9 cellular contexts compared by ENCODE assay signal in the genomic region with DNA sequence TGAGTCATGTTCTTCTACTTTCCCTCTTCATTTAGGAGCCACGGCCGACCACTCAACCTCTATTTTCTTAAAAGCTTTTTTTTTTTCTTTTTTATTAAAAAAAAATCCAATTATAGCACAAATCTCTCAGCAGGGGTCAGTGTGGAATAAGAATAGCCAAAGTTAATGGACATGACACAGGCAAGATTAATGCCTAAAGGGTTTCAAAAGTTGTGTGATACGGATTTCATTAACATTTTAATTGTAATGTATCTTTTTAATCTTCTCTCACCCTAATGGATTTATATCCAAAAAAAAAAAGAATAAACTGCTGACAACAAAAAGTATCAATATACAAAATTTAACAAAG. TPM values are rescaled to one million over a fixed set of nuclear protein-coding genes. Genes with fewer than 3 reads are reported as not detected.
DNase-seq lines count a peak whose midpoint lies in the region; ATAC-seq and TF ChIP-seq lines count a peak whose summit lies in the region.
"Had no signal": no experiment of that assay in that cellular context is flagged by ENCODE, and none has a peak within 500 bp of the region (broad histone marks: within the 10 kb centered on the region; RNA-seq: fewer than 3 reads in every experiment).

No MANE protein-coding gene starts in this region.

- peak overlapping the region; percentile 60 to 88 (median 75) for H3K9ac ChIP-seq in BLaER1 treated with 17β-estradiol and CSF1 and Interleukin-3, amounts not matched to agents 10 nM and 100 nM
- peak overlapping the region; percentile 36 for H3K9ac ChIP-seq in mesenchymal stem cell (ENCODE audit: low read length)

- DNase-seq in HEK293T (ENCODE audit: extremely low spot score): no peak
- DNase-seq in astrocyte of the cerebellum (ENCODE audit: low read depth): peak; percentile 26
- DNase-seq in mesenchymal stem cell: peak; percentile 59
- no peak for DNase-seq in cerebellar nuclear complex (lab: John Stamatoyannopoulos, UW)
- no peak for DNase-seq in activated CD4-positive, alpha-beta T cell treated with anti-CD3 and anti-CD28 coated beads, Interleukin-2, amount 10 ng/mL, durations not matched to agents 7 days and 5 days

- H3K23ac ChIP-seq in mesenchymal stem cell (ENCODE audit: low read length in 2 of 2): no peak overlapping the region

- no peak for ATAC-seq in HG03097 (IDR thresholded peaks at IDR 0.05; ENCODE audit: low FRiP score, unreplicated experiment)
- no peak for ATAC-seq in GM18907 (IDR thresholded peaks at IDR 0.05; ENCODE audit: unreplicated experiment)

- H3K4me1 Mint-ChIP-seq in activated CD4-positive, alpha-beta T cell treated with anti-CD3 and anti-CD28 coated beads, Interleukin-2, amount 10 ng/mL, durations not matched to agents 7 days and 5 days: peaks cover 5% of the 10 kb centered on the region

- H2BK12ac ChIP-seq in mesenchymal stem cell (ENCODE audit: low read length in 2 of 2): no peak overlapping the region

- H3K27ac Mint-ChIP-seq in activated CD4-positive, alpha-beta T cell treated with anti-CD3 and anti-CD28 coated beads, Interleukin-2, amount 10 ng/mL, durations not matched to agents 7 days and 5 days: no peak overlapping the region

- H3K14ac ChIP-seq in mesenchymal stem cell (ENCODE audit: low read length in 2 of 2): no peak overlapping the region

- H3K36me3 Mint-ChIP-seq in activated CD4-positive, alpha-beta T cell treated with anti-CD3 and anti-CD28 coated beads, Interleukin-2, amount 10 ng/mL, durations not matched to agents 7 days and 5 days (ENCODE audit: low read depth): no peaks in the 10 kb centered on the region

- POLR2A ChIA-PET in HEK293T (lab: Yijun Ruan, JAX): no interaction called here
- POLR2A ChIA-PET in activated CD4-positive, alpha-beta T cell treated with anti-CD3 and anti-CD28 coated beads, Interleukin-2, amount 10 ng/mL, durations not matched to agents 7 days and 5 days (lab: Charles Lee): interaction anchor here (0.7 kb wide), 1 partner anchor 34 kb away, joined by 7 read pairs; no protein-coding TSS in a partner anchor

- peak overlapping the region; percentile 87 to 98 (median 93) for H3K4me2 ChIP-seq in BLaER1 treated with 17β-estradiol and CSF1 and Interleukin-3, amounts not matched to agents 10 nM and 100 nM
- H3K4me2 ChIP-seq in mesenchymal stem cell (ENCODE audit: low read length, poor library complexity, severe bottlenecking): no peak overlapping the region

- no CpG with 5 or more reads among the region's 3 CpGs for WGBS in mesenchymal stem cell

- no peak overlapping the region for H2BK15ac ChIP-seq in mesenchymal stem cell (ENCODE audit: low read depth, poor library complexity, severe bottlenecking)

- no peak overlapping the region for H3K18ac ChIP-seq in mesenchymal stem cell (ENCODE audit: low read depth in 1 of 2, low read length in 2 of 2)

- H3K4me3 Mint-ChIP-seq in activated CD4-positive, alpha-beta T cell treated with anti-CD3 and anti-CD28 coated beads, Interleukin-2, amount 10 ng/mL, durations not matched to agents 7 days and 5 days: no peak overlapping the region

- no peaks in the 10 kb centered on the region for H3K27me3 Mint-ChIP-seq in activated CD4-positive, alpha-beta T cell treated with anti-CD3 and anti-CD28 coated beads, Interleukin-2, amount 10 ng/mL, durations not matched to agents 7 days and 5 days

- TF ChIP-seq CTCF in astrocyte of the cerebellum (IDR thresholded peaks at IDR 0.05; ENCODE audit: low read depth, low read length, missing control alignments): peak; percentile 28

- H3K9me3 Mint-ChIP-seq in activated CD4-positive, alpha-beta T cell treated with anti-CD3 and anti-CD28 coated beads, Interleukin-2, amount 10 ng/mL, durations not matched to agents 7 days and 5 days: no peaks in the 10 kb centered on the region

- H2AK5ac ChIP-seq in mesenchymal stem cell (ENCODE audit: low read length, severe bottlenecking): no peak overlapping the region

- H3K9me3 ChIP-seq in BLaER1 treated with 17β-estradiol and CSF1 and Interleukin-3, amounts not matched to agents 10 nM and 100 nM (replicated peaks in 1 of 11): no peaks in the 10 kb centered on the region
- H3K9me3 ChIP-seq in mesenchymal stem cell (ENCODE audit: control insufficient read depth, low read length): no peaks in the 10 kb centered on the region
- H3K9me3 ChIP-seq: ovary had no signal

- in situ Hi-C loops in astrocyte of the cerebellum (cut with HindIII; ENCODE audit: low sequenced_read_pairs): no loop called here

- peaks cover 7 to 59% (median 47%) of the 10 kb centered on the region in 11 experiments for H3K27me3 ChIP-seq in BLaER1 treated with 17β-estradiol and CSF1 and Interleukin-3, amounts not matched to agents 10 nM and 100 nM
- H3K27me3 ChIP-seq in mesenchymal stem cell (ENCODE audit: control insufficient read depth in 1 of 2, insufficient read depth in 1 of 2, low read length in 2 of 2): no peaks in the 10 kb centered on the region
- H3K27me3 ChIP-seq: ovary had no signal

- H3K4ac ChIP-seq in mesenchymal stem cell (ENCODE audit: low read depth in 1 of 2, low read length in 2 of 2): no peak overlapping the region

- H4K91ac ChIP-seq in mesenchymal stem cell (ENCODE audit: low read length): no peak overlapping the region

- peak overlapping the region in 2 of 10 experiments; percentile 26 to 43; a peak in 2 of 20 replicates for H3K4me3 ChIP-seq in BLaER1 treated with 17β-estradiol and CSF1 and Interleukin-3, amounts not matched to agents 10 nM and 100 nM
- no peak overlapping the region for H3K4me3 ChIP-seq in astrocyte of the cerebellum (ENCODE audit: low read depth, low read length)
- H3K4me3 ChIP-seq in mesenchymal stem cell (ENCODE audit: insufficient read depth in 1 of 2, low read depth in 1 of 2, low read length in 2 of 2): no peak overlapping the region
- H3K4me3 ChIP-seq: ovary had no signal

- no peak overlapping the region for H2AFZ ChIP-seq in mesenchymal stem cell (ENCODE audit: low read depth, low read length)

- peaks cover 0 to 4% (median 0%) of the 10 kb centered on the region in 11 experiments; a peak in 1 of 22 replicates for H3K36me3 ChIP-seq in BLaER1 treated with 17β-estradiol and CSF1 and Interleukin-3, amounts not matched to agents 10 nM and 100 nM
- peaks cover 5 to 50% of the 10 kb centered on the region in 2 experiments for H3K36me3 ChIP-seq in mesenchymal stem cell (ENCODE audit: control insufficient read depth in 1 of 2, insufficient read depth in 2 of 2, low read depth in 1 of 2, low read length in 2 of 2)
- H3K36me3 ChIP-seq: ovary had no signal

- H4K8ac ChIP-seq in mesenchymal stem cell (ENCODE audit: low read length): no peak overlapping the region

- H3K79me1 ChIP-seq in mesenchymal stem cell (replicated peaks; ENCODE audit: low read length, poor library complexity, severe bottlenecking): peaks cover 19% of the 10 kb centered on the region

- peaks cover 68 to 100% (median 85%) of the 10 kb centered on the region in 10 experiments for H3K4me1 ChIP-seq in BLaER1 treated with 17β-estradiol and CSF1 and Interleukin-3, amounts not matched to agents 10 nM and 100 nM
- H3K4me1 ChIP-seq in mesenchymal stem cell (ENCODE audit: control insufficient read depth, insufficient read depth, low read depth, low read length): peaks cover 65% of the 10 kb centered on the region

- CTCF ChIA-PET in HEK293T (lab: Yijun Ruan, JAX): interaction anchor here (0.7 to 1.6 kb wide), 2 partner anchors 11 to 32 kb away, joined by 3 to 12 read pairs; no protein-coding TSS in a partner anchor
- CTCF ChIA-PET in activated CD4-positive, alpha-beta T cell treated with anti-CD3 and anti-CD28 coated beads, Interleukin-2, amount 10 ng/mL, durations not matched to agents 7 days and 5 days (lab: Charles Lee): interaction anchor here (0.7 to 2.0 kb wide), 3 partner anchors 33 to 410 kb away, joined by 3 to 5 read pairs (median 4); no protein-coding TSS in a partner anchor

- H2BK120ac ChIP-seq in mesenchymal stem cell (ENCODE audit: low read depth, low read length): no peak overlapping the region

- peak overlapping the region; percentile 50 to 86 (median 81); a peak in 21 of 22 replicates for H3K27ac ChIP-seq in BLaER1 treated with 17β-estradiol and CSF1 and Interleukin-3, amounts not matched to agents 10 nM and 100 nM
- H3K27ac ChIP-seq in mesenchymal stem cell (ENCODE audit: low read length, poor library complexity, severe bottlenecking): no peak overlapping the region

- H4K20me1 ChIP-seq in BLaER1 treated with 17β-estradiol and CSF1 and Interleukin-3, amounts not matched to agents 10 nM and 100 nM: peaks cover 0 to 90% (median 0%) of the 10 kb centered on the region in 11 experiments; a peak in 8 of 22 replicates

- H2BK5ac ChIP-seq in mesenchymal stem cell (ENCODE audit: low read depth, low read length, poor library complexity, severe bottlenecking): no peak overlapping the region

TF ChIP-seq in HEK293T, 16 proteins besides CTCF, POLR2A, EP300 and RAD21:
- TF ChIP-seq TARDBP (IDR thresholded peaks at IDR 0.05): no peak
- peak; percentile 71; the same call in 1 of the 2 replicates for TF ChIP-seq ZNF384 (IDR thresholded peaks at IDR 0.05)
- TF ChIP-seq, protein P1, sequence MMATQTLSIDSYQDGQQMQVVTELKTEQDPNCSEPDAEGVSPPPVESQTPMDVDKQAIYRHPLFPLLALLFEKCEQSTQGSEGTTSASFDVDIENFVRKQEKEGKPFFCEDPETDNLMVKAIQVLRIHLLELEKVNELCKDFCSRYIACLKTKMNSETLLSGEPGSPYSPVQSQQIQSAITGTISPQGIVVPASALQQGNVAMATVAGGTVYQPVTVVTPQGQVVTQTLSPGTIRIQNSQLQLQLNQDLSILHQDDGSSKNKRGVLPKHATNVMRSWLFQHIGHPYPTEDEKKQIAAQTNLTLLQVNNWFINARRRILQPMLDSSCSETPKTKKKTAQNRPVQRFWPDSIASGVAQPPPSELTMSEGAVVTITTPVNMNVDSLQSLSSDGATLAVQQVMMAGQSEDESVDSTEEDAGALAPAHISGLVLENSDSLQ (IDR thresholded peaks at IDR 0.05): peak; percentile 75
TF ChIP-seq in HEK293T: peak in this region for 2.

RNA-seq across cellular contexts. Expression of a gene that starts 5.4 kb away (rescaled TPM):
- polyA plus RNA-seq in mesenchymal stem cell (2013, experiment 1 of 2): 25.9 TPM
- polyA plus RNA-seq in mesenchymal stem cell (2013, experiment 2 of 2): 26.0 TPM
- total RNA-seq in activated CD4-positive, alpha-beta T cell treated with anti-CD3 and anti-CD28 coated beads, Interleukin-2, amount 10 ng/mL, durations not matched to agents 7 days and 5 days: 1 to 10 TPM; 4.1 to 4.4 TPM

RNA-seq across cellular contexts. Expression of a gene that starts 29.0 kb away (rescaled TPM):
- 18.1 TPM for polyA plus RNA-seq in mesenchymal stem cell (2013, experiment 1 of 2)
- polyA plus RNA-seq in mesenchymal stem cell (2013, experiment 2 of 2): 17.5 TPM
- total RNA-seq in activated CD4-positive, alpha-beta T cell treated with anti-CD3 and anti-CD28 coated beads, Interleukin-2, amount 10 ng/mL, durations not matched to agents 7 days and 5 days: 10 to 100 TPM; 50.2 to 56.4 TPM

Comparison
In these comparisons a context has a peak if more than half of its experiments do, and no peak if none do; other contexts are left out.
1. DNase-seq: peak in astrocyte of the cerebellum (single experiment) and mesenchymal stem cell (single experiment); none in HEK293T (single experiment), cerebellar nuclear complex (0 of 2) and activated CD4-positive, alpha-beta T cell treated with anti-CD3 and anti-CD28 coated beads, Interleukin-2, amount 10 ng/mL, durations not matched to agents 7 days and 5 days (single experiment).